8 cellular contexts compared by ENCODE assay signal in the genomic region with DNA sequence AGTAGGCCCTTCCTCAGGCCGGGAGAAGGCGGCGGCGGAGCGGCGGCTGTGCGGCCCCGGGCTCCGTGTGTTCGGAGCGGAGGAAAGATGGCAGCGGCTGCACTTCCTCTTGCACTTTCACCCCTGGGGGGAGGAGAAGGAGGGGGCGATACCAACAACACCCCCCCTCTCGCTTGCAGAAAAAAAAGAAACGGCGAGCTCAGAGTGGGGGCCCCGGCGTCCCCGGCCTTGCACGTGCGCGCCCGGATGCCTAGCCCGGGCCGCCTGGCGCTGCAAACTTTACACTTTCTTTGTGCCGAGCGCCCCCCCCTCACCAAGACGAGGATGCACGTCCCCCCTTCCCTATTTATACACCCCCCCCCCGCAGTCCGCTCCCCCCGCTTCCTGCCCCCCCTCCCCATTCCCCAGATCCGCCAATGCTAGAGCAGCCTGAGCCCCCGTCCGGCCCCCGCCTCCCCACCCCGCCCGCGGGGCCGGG. TPM values are rescaled to one million over a fixed set of nuclear protein-coding genes. Genes with fewer than 3 reads are reported as not detected.
DNase-seq lines count a peak whose midpoint lies in the region; ATAC-seq lines count a peak whose summit lies in the region.

A gene with protein sequence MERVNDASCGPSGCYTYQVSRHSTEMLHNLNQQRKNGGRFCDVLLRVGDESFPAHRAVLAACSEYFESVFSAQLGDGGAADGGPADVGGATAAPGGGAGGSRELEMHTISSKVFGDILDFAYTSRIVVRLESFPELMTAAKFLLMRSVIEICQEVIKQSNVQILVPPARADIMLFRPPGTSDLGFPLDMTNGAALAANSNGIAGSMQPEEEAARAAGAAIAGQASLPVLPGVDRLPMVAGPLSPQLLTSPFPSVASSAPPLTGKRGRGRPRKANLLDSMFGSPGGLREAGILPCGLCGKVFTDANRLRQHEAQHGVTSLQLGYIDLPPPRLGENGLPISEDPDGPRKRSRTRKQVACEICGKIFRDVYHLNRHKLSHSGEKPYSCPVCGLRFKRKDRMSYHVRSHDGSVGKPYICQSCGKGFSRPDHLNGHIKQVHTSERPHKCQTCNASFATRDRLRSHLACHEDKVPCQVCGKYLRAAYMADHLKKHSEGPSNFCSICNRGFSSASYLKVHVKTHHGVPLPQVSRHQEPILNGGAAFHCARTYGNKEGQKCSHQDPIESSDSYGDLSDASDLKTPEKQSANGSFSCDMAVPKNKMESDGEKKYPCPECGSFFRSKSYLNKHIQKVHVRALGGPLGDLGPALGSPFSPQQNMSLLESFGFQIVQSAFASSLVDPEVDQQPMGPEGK (minus strand): TSS at position 92 of the 478 bp plus-strand sequence. CDS start 744 bp downstream, outside the sequence.

- no peaks in the 10 kb centered on the region for H3K27me3 Mint-ChIP-seq in effector memory CD8-positive, alpha-beta T cell

- H2AFZ ChIP-seq in mesenchymal stem cell (ENCODE audit: low read depth, low read length) = peak within 1 kb of the TSS; percentile 70

- peak within 1 kb of the TSS; percentile 14 for H2AK5ac ChIP-seq in mesenchymal stem cell (ENCODE audit: low read length, severe bottlenecking)

- H3K4me1 ChIP-seq in mesenchymal stem cell (ENCODE audit: control insufficient read depth, insufficient read depth, low read depth, low read length) = peaks cover 37% of the 10 kb centered on the region

- H3K27ac Mint-ChIP-seq in effector memory CD8-positive, alpha-beta T cell = peak within 1 kb of the TSS; percentile 91 to 93

- peak within 1 kb of the TSS; percentile 35 to 63 for H2BK12ac ChIP-seq in mesenchymal stem cell (ENCODE audit: low read length in 2 of 2)

- peak within 1 kb of the TSS; percentile 71 for H2BK5ac ChIP-seq in mesenchymal stem cell (ENCODE audit: low read depth, low read length, poor library complexity, severe bottlenecking)

- peak within 1 kb of the TSS; percentile 88 to 90 for H3K4ac ChIP-seq in mesenchymal stem cell (ENCODE audit: low read depth in 1 of 2, low read length in 2 of 2)

- peaks cover 22% of the 10 kb centered on the region for H3K79me1 ChIP-seq in mesenchymal stem cell (replicated peaks; ENCODE audit: low read length, poor library complexity, severe bottlenecking)

- H4K91ac ChIP-seq in mesenchymal stem cell (ENCODE audit: low read length) = peak within 1 kb of the TSS; percentile 95

- H3K23ac ChIP-seq in mesenchymal stem cell (ENCODE audit: low read length in 2 of 2) = peak within 1 kb of the TSS in 1 of 2 experiments; percentile 24

- 3% methylated on average over 7 of the region's 41 CpGs for WGBS in mesenchymal stem cell

- H2BK120ac ChIP-seq in mesenchymal stem cell (ENCODE audit: low read depth, low read length) = peak within 1 kb of the TSS; percentile 94

- H3K36me3 ChIP-seq in mesenchymal stem cell (ENCODE audit: control insufficient read depth in 1 of 2, insufficient read depth in 2 of 2, low read depth in 1 of 2, low read length in 2 of 2) = peaks cover 18 to 27% of the 10 kb centered on the region in 2 experiments

- H3K4me1 Mint-ChIP-seq in effector memory CD8-positive, alpha-beta T cell (ENCODE audit: low read depth in 2 of 2) = peaks cover 39 to 42% of the 10 kb centered on the region in 2 donors

- peak within 1 kb of the TSS; percentile 80 for H2BK15ac ChIP-seq in mesenchymal stem cell (ENCODE audit: low read depth, poor library complexity, severe bottlenecking)

- peak within 1 kb of the TSS; percentile 87 for H3K27ac ChIP-seq in mesenchymal stem cell (ENCODE audit: low read length, poor library complexity, severe bottlenecking)

- H3K27me3 ChIP-seq in mesenchymal stem cell (ENCODE audit: control insufficient read depth in 1 of 2, insufficient read depth in 1 of 2, low read length in 2 of 2) = no peaks in the 10 kb centered on the region

- H3K36me3 Mint-ChIP-seq in effector memory CD8-positive, alpha-beta T cell (ENCODE audit: insufficient read depth) = peaks cover 37% of the 10 kb centered on the region

- H3K4me3 ChIP-seq in mesenchymal stem cell (ENCODE audit: insufficient read depth in 1 of 2, low read depth in 1 of 2, low read length in 2 of 2) = peak within 1 kb of the TSS; percentile 74 to 82

- peak within 1 kb of the TSS; percentile 95 for H3K4me2 ChIP-seq in mesenchymal stem cell (ENCODE audit: low read length, poor library complexity, severe bottlenecking)

- H3K18ac ChIP-seq in mesenchymal stem cell (ENCODE audit: low read depth in 1 of 2, low read length in 2 of 2) = peak within 1 kb of the TSS; percentile 93 to 95

- DNase-seq in DMS53 (lab: John Stamatoyannopoulos, UW) (peak; percentile 72), DMS53 treated with DMSO at 0.1 percent for 48 hours (lab: John Stamatoyannopoulos, UW; ENCODE audit: unreplicated experiment) (no peak), NCI-H526 (lab: John Stamatoyannopoulos, UW) (peak; percentile 49 to 79), mesenchymal stem cell (peak; percentile 86)
- DNase-seq in activated CD4-positive, alpha-beta T cell treated with anti-CD3 and anti-CD28 coated beads, Interleukin-2, amount 50 U/mL, for 4 hours = peak; percentile 66 to 69
- peak; percentile 76 to 78 (median 76) for DNase-seq in effector memory CD8-positive, alpha-beta T cell
- DNase-seq in stimulated activated CD8-positive, alpha-beta memory T cell treated with anti-CD3 and anti-CD28 coated beads, Interleukin-15, amount 100 ng/mL, for 1 hour (ENCODE audit: low read depth) = peak; percentile 49

- peak within 1 kb of the TSS; percentile 78 to 87 for H3K4me3 Mint-ChIP-seq in effector memory CD8-positive, alpha-beta T cell

- peak within 1 kb of the TSS in 1 of 2 experiments; percentile 96 for H3K14ac ChIP-seq in mesenchymal stem cell (ENCODE audit: low read length in 2 of 2)

- peak within 1 kb of the TSS; percentile 98 for H4K8ac ChIP-seq in mesenchymal stem cell (ENCODE audit: low read length)

- H3K9me3 Mint-ChIP-seq in effector memory CD8-positive, alpha-beta T cell = no peaks in the 10 kb centered on the region

- H3K9me3 ChIP-seq in mesenchymal stem cell (ENCODE audit: control insufficient read depth, low read length) = no peaks in the 10 kb centered on the region

- H3K9ac ChIP-seq in mesenchymal stem cell (ENCODE audit: low read length) = peak within 1 kb of the TSS; percentile 83

- ATAC-seq in HG03025 (IDR thresholded peaks at IDR 0.05; ENCODE audit: low FRiP score, unreplicated experiment) = peak; percentile 29
- peak; percentile 61 for ATAC-seq in effector memory CD8-positive, alpha-beta T cell (replicated peaks)

RNA-seq across cellular contexts. Expression of the gene that starts here (rescaled TPM):
- polyA plus RNA-seq in mesenchymal stem cell (2013, experiment 1 of 2) = 10.3 TPM
- 10.6 TPM for polyA plus RNA-seq in mesenchymal stem cell (2013, experiment 2 of 2)
